Comparison of ENCODE assay signal across 22 cellular contexts in the genomic region with DNA sequence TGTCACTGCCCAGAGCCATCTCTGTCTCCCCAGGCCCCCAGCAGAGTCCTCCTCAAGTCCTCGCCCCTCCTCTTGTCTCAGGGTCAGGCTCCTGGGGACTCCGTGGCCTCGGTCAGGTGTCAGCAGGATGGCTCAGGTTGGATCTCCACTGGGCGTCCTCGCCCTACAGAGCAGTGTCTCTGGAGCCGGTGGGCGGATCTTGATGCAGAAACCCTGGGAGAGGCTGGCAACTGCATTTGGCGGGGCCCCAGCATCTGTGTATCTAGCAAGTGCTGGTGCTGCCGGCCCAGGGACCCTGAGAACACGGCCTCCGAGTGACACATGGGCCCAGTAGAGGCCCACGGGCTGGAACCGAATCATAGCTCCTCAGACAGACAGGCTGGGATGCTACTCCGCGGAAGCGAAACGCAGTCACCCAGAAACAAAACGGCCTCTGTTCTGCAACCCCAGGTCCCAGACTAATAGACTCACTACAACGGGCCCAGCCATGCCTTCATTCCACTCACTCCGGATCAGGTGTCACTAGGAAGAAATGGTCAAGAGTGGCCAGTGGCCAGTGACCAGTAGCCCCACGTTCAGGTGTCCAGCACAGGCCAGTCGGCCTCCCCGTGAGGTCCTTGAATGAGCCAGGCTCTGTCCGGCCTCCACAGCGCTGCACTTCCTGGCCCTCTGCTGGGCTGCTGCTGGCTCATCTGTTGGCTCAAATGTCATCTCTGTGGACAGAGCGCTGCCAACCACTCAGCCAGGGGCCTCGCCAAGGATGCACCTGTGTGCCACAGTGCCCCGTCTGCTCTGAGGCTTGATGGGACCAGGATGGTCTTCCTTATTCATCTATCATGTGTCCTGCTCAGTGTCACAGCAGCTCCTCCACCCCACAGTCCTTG. TPM values are rescaled to one million over a fixed set of nuclear protein-coding genes. Genes with fewer than 3 reads are reported as not detected.
"Had no signal": no experiment of that assay in that cellular context is flagged by ENCODE, and none has a peak within 500 bp of the region (broad histone marks: within the 10 kb centered on the region; RNA-seq: fewer than 3 reads in every experiment).

No MANE protein-coding gene starts in this region.

- H3K4me2 ChIP-seq: hepatocyte had no signal

- H3K27ac Mint-ChIP-seq: activated CD4-positive, alpha-beta T cell treated with anti-CD3 and anti-CD28 coated beads, Interleukin-2, amount 10 ng/mL, durations not matched to agents 7 days and 5 days; activated naive CD8-positive, alpha-beta T cell treated with anti-CD3 and anti-CD28 coated beads for 36 hours; activated T-cell treated with anti-CD3 and anti-CD28 coated beads, Interleukin-2, amount 50 U/mL, for 72 hours; natural killer cell treated with Interleukin-12 subunit alpha and Interleukin-12 subunit beta and Interleukin-15 and Interleukin-18, amount 100 ng/mL, for 72 hours; stimulated activated memory B cell treated with anti-CD40 and anti-IgM and Interleukin-4, amounts not matched to agents 10 μg/mL and 1 μg/mL and 100 μg/mL, for 72 hours had no signal

- H3K36me3 ChIP-seq: brain microvascular endothelial cell, esophagus muscularis mucosa, left lung, sigmoid colon, thyroid gland, uterus had no signal

- H3K79me2 ChIP-seq: hepatocyte had no signal

- H3K4me1 Mint-ChIP-seq: activated CD4-positive, alpha-beta T cell treated with anti-CD3 and anti-CD28 coated beads, Interleukin-2, amount 10 ng/mL, durations not matched to agents 7 days and 5 days; activated naive CD8-positive, alpha-beta T cell treated with anti-CD3 and anti-CD28 coated beads for 36 hours; central memory CD8-positive, alpha-beta T cell; stimulated activated memory B cell treated with anti-CD40 and anti-IgM and Interleukin-4, amounts not matched to agents 10 μg/mL and 1 μg/mL and 100 μg/mL, for 72 hours had no signal

- H3K9me3 ChIP-seq: esophagus muscularis mucosa, left lung, sigmoid colon, thyroid gland, uterus had no signal

- H3K27me3 ChIP-seq: esophagus muscularis mucosa, hepatocyte, left lung, sigmoid colon, thyroid gland, uterus had no signal

- H3K4me3 Mint-ChIP-seq: activated CD4-positive, alpha-beta T cell treated with anti-CD3 and anti-CD28 coated beads, Interleukin-2, amount 10 ng/mL, durations not matched to agents 7 days and 5 days; activated naive CD8-positive, alpha-beta T cell treated with anti-CD3 and anti-CD28 coated beads for 36 hours; activated T-cell treated with anti-CD3 and anti-CD28 coated beads, Interleukin-2, amount 50 U/mL, for 72 hours; central memory CD8-positive, alpha-beta T cell; natural killer cell treated with Interleukin-12 subunit alpha and Interleukin-12 subunit beta and Interleukin-15 and Interleukin-18, amount 100 ng/mL, for 72 hours; stimulated activated memory B cell treated with anti-CD40 and anti-IgM and Interleukin-4, amounts not matched to agents 10 μg/mL and 1 μg/mL and 100 μg/mL, for 72 hours had no signal

- H3K4me3 ChIP-seq: esophagus muscularis mucosa, hepatocyte, left lung, sigmoid colon, thyroid gland, uterus had no signal

- DNase-seq: activated CD4-positive, alpha-beta T cell treated with anti-CD3 and anti-CD28 coated beads, Interleukin-2, amount 10 ng/mL, durations not matched to agents 7 days and 5 days; activated CD8-positive, alpha-beta memory T cell treated with anti-CD3 and anti-CD28 coated beads, Interleukin-2, amount 50 U/mL, for 48 hours; activated gamma-delta T cell treated with Interleukin-2 at 50 U/mL for 16 hours; activated naive CD8-positive, alpha-beta T cell treated with anti-CD3 and anti-CD28 coated beads for 36 hours; activated T-cell treated with anti-CD3 and anti-CD28 coated beads, Interleukin-2, amount 50 U/mL, for 72 hours; brain microvascular endothelial cell; cortex of kidney; effector CD4-positive, alpha-beta T cell; islet precursor cell; mesendoderm; sigmoid colon; stimulated activated CD4-positive, alpha-beta T cell treated with anti-CD3 and anti-CD28 coated beads, Interleukin-2, amount 100 ng/mL, for 24 hours; T-helper 9 cell; thyroid gland; uterus had no signal

- H3K4me1 ChIP-seq: left lung, thyroid gland, uterus had no signal

- H2AFZ ChIP-seq: hepatocyte had no signal

- H3K36me3 Mint-ChIP-seq: activated naive CD8-positive, alpha-beta T cell treated with anti-CD3 and anti-CD28 coated beads for 36 hours; natural killer cell treated with Interleukin-12 subunit alpha and Interleukin-12 subunit beta and Interleukin-15 and Interleukin-18, amount 100 ng/mL, for 72 hours; stimulated activated memory B cell treated with anti-CD40 and anti-IgM and Interleukin-4, amounts not matched to agents 10 μg/mL and 1 μg/mL and 100 μg/mL, for 72 hours had no signal

- H3K9me3 Mint-ChIP-seq: central memory CD8-positive, alpha-beta T cell; natural killer cell treated with Interleukin-12 subunit alpha and Interleukin-12 subunit beta and Interleukin-15 and Interleukin-18, amount 100 ng/mL, for 72 hours had no signal

- H3K27ac ChIP-seq: brain microvascular endothelial cell, esophagus muscularis mucosa, hepatocyte, left lung, sigmoid colon, thyroid gland, uterus had no signal

- ATAC-seq: activated T-cell treated with anti-CD3 and anti-CD28 coated beads, Interleukin-2, amount 50 U/mL, for 72 hours; left lung; natural killer cell treated with Interleukin-12 subunit alpha and Interleukin-12 subunit beta and Interleukin-15 and Interleukin-18, amount 100 ng/mL, for 72 hours; stimulated activated memory B cell treated with anti-CD40 and anti-IgM and Interleukin-4, amounts not matched to agents 10 μg/mL and 1 μg/mL and 100 μg/mL, for 72 hours had no signal

RNA-seq across cellular contexts. Expression of a gene that starts 12.6 kb away (rescaled TPM):
- total RNA-seq: activated CD4-positive, alpha-beta T cell treated with anti-CD3 and anti-CD28 coated beads, Interleukin-2, amount 10 ng/mL, durations not matched to agents 7 days and 5 days; activated naive CD8-positive, alpha-beta T cell treated with anti-CD3 and anti-CD28 coated beads for 36 hours; left lung; natural killer cell treated with Interleukin-12 subunit alpha and Interleukin-12 subunit beta and Interleukin-15 and Interleukin-18, amount 100 ng/mL, for 72 hours; pulmonary artery endothelial cell had no signal
- polyA plus RNA-seq: hepatocyte had no signal
